ENCODE assay signal across 6 cellular contexts in the genomic region with DNA sequence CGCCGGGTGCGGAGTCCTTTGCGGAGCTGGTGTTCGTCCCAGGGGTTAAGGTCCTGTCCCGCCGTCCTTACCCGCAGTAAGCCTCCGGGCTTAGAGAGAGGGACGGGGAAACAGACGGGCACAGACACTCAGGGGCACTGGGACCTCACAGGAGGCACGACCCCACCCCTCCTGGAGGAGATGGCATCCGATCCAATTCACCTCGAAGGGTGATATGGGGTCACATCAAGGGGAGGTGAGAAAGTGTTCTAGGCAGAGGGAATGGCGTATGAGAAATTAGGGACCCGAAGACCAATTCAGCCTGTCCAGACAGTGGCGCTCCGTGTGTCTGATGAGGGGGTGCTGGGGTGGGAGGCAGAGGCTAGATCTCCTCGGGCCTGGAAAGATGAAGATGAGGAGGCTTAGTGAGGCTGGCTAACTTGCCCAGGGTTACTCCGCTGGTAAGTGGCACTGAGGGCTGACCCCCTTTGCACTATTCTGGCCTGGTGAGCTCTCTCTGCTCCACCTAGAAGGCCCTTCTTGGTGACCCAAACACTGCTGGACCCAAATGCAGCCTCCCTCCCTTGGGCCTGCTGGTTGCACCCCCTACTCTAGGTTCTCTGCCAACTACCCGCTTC.
A peak's percentile ranks its signal among the peaks of the same experiment; 100 is the strongest.
DNase-seq lines count a peak whose midpoint lies in the region; ATAC-seq and TF ChIP-seq lines count a peak whose summit lies in the region.

No MANE protein-coding gene starts in this region.

- H3K4me1 ChIP-seq in mucosa of rectum (ENCODE audit: control insufficient read depth in 2 of 2, insufficient read depth in 2 of 2, low read length in 2 of 2) = peaks cover 12 to 14% of the 10 kb centered on the region in 2 donors

- peaks cover 9% of the 10 kb centered on the region for H3K36me3 Mint-ChIP-seq in activated naive CD8-positive, alpha-beta T cell treated with anti-CD3 and anti-CD28 coated beads, Interleukin-2, amount 50 U/mL, for 24 hours (ENCODE audit: low read depth)

- H3K27me3 ChIP-seq in mucosa of rectum (ENCODE audit: control insufficient read depth in 2 of 2, insufficient read depth in 2 of 2, low read length in 2 of 2) = no peaks in the 10 kb centered on the region

- H3K9me3 Mint-ChIP-seq in activated naive CD8-positive, alpha-beta T cell treated with anti-CD3 and anti-CD28 coated beads, Interleukin-2, amount 50 U/mL, for 24 hours = no peaks in the 10 kb centered on the region

- no peaks in the 10 kb centered on the region for H3K9me3 ChIP-seq in mucosa of rectum (ENCODE audit: control insufficient read depth in 2 of 2, low read length in 2 of 2)

- no peaks in the 10 kb centered on the region for H3K36me3 ChIP-seq in mucosa of rectum (ENCODE audit: control insufficient read depth in 2 of 2, insufficient read depth in 2 of 2, low read length in 2 of 2)

- no peaks in the 10 kb centered on the region for H3K27me3 Mint-ChIP-seq in activated naive CD8-positive, alpha-beta T cell treated with anti-CD3 and anti-CD28 coated beads, Interleukin-2, amount 50 U/mL, for 24 hours

- H3K4me3 ChIP-seq in GM12864 (ENCODE audit: low read depth, low read length) (peak overlapping the region; percentile 54), mucosa of rectum (ENCODE audit: low read length in 2 of 2) (peak overlapping the region; percentile 81 to 83)

- H3K9ac ChIP-seq in mucosa of rectum (ENCODE audit: low read depth in 1 of 2, low read length in 2 of 2) = peak overlapping the region; percentile 93 to 98

- H3K4me3 Mint-ChIP-seq in activated naive CD8-positive, alpha-beta T cell treated with anti-CD3 and anti-CD28 coated beads, Interleukin-2, amount 50 U/mL, for 24 hours = peak overlapping the region; percentile 86

- peak overlapping the region; percentile 95 to 98 for H3K27ac ChIP-seq in mucosa of rectum (ENCODE audit: low read depth in 2 of 2, low read length in 2 of 2)

- DNase-seq in GM12864 (ENCODE audit: low read depth) (no peak), DMS 273 (lab: John Stamatoyannopoulos, UW; ENCODE audit: unreplicated experiment) (no peak), GDM1 (lab: John Stamatoyannopoulos, UW) (no peak), OCI-M1 (lab: John Stamatoyannopoulos, UW) (no peak)
- DNase-seq in activated naive CD8-positive, alpha-beta T cell treated with anti-CD3 and anti-CD28 coated beads, Interleukin-2, amount 50 U/mL, for 24 hours = no peak

- H3K27ac Mint-ChIP-seq in activated naive CD8-positive, alpha-beta T cell treated with anti-CD3 and anti-CD28 coated beads, Interleukin-2, amount 50 U/mL, for 24 hours = peak overlapping the region; percentile 100

- peaks cover 37% of the 10 kb centered on the region for H3K4me1 Mint-ChIP-seq in activated naive CD8-positive, alpha-beta T cell treated with anti-CD3 and anti-CD28 coated beads, Interleukin-2, amount 50 U/mL, for 24 hours

- ATAC-seq in activated naive CD8-positive, alpha-beta T cell treated with anti-CD3 and anti-CD28 coated beads, Interleukin-2, amount 50 U/mL, for 24 hours = no peak

- no peak for TF ChIP-seq CTCF in GM12864 (IDR thresholded peaks at IDR 0.05; ENCODE audit: low read depth, low read length, missing control alignments)
